In genomic region chr10:89624020-89624419, GRCh38 we compare ENCODE assay signal across 23 cellular contexts.
"Had no signal": no experiment of that assay in that cellular context is flagged by ENCODE, and none has a peak within 500 bp of the region (broad histone marks: within the 10 kb centered on the region; RNA-seq: fewer than 3 reads in every experiment).

No MANE protein-coding gene starts in this region.

- H3K27ac Mint-ChIP-seq: dendritic cell treated with granulocyte-macrophage colony-stimulating factor and Interleukin-4, amounts not matched to agents 40 ng/mL and 50 ng/mL, for 4 days; effector memory CD8-positive, alpha-beta T cell; endodermal cell had no signal

- H3K36me3 ChIP-seq: colonic mucosa, esophagus muscularis mucosa, esophagus squamous epithelium, gastrocnemius medialis, gastroesophageal sphincter had no signal

- H3K4me3 Mint-ChIP-seq: dendritic cell treated with granulocyte-macrophage colony-stimulating factor and Interleukin-4, amounts not matched to agents 40 ng/mL and 50 ng/mL, for 4 days; effector memory CD8-positive, alpha-beta T cell; endodermal cell had no signal

- ATAC-seq: effector memory CD8-positive, alpha-beta T cell; esophagus mucosa; foreskin keratinocyte; gastroesophageal sphincter had no signal

- H3K4me1 ChIP-seq: colonic mucosa, esophagus squamous epithelium, foreskin keratinocyte had no signal

- H3K27me3 Mint-ChIP-seq: dendritic cell treated with granulocyte-macrophage colony-stimulating factor and Interleukin-4, amounts not matched to agents 40 ng/mL and 50 ng/mL, for 4 days; effector memory CD8-positive, alpha-beta T cell had no signal

- H3K4me3 ChIP-seq: colonic mucosa, coronary artery, dorsolateral prefrontal cortex, esophagus muscularis mucosa, esophagus squamous epithelium, gastrocnemius medialis, gastroesophageal sphincter had no signal

- H3K27me3 ChIP-seq: colonic mucosa, dorsolateral prefrontal cortex, esophagus muscularis mucosa, esophagus squamous epithelium, foreskin keratinocyte, gastrocnemius medialis, gastroesophageal sphincter had no signal

- H3K27ac ChIP-seq: colonic mucosa, coronary artery, dorsolateral prefrontal cortex, epithelial cell of prostate, esophagus muscularis mucosa, esophagus squamous epithelium, foreskin keratinocyte, gastroesophageal sphincter had no signal

- DNase-seq: colonic mucosa; cortex of kidney; dermis blood vessel endothelial cell; dorsolateral prefrontal cortex; effector CD4-positive, alpha-beta T cell; effector CD8-positive, alpha-beta T cell; effector memory CD4-positive, alpha-beta T cell; effector memory CD8-positive, alpha-beta T cell; endodermal cell; erythroblast; esophagus squamous epithelium; foreskin fibroblast; foreskin keratinocyte; foreskin melanocyte; gastrocnemius medialis; glutamatergic neuron; head of caudate nucleus had no signal

- H3K9me3 ChIP-seq: colonic mucosa, gastrocnemius medialis had no signal
